16 cellular contexts compared by ENCODE assay signal in genomic region chr10:76091821-76092394, GRCh38.
DNase-seq lines count a peak whose midpoint lies in the region; ATAC-seq and TF ChIP-seq lines count a peak whose summit lies in the region.
"Had no signal": no experiment of that assay in that cellular context is flagged by ENCODE, and none has a peak within 500 bp of the region (broad histone marks: within the 10 kb centered on the region; RNA-seq: fewer than 3 reads in every experiment).

No MANE protein-coding gene starts in this region.

- BruUV-seq in Caco-2 (replicated peaks; lab: Mats Ljungman, UMichigan), result no TSS peak

- H3K27me3 ChIP-seq in Caco-2 (replicated peaks; ENCODE audit: control insufficient read depth, insufficient read depth, low read length) (no peaks in the 10 kb centered on the region), hepatocyte (no peaks in the 10 kb centered on the region)
- H3K27me3 ChIP-seq: MG63 had no signal

- H3K9me3 Mint-ChIP-seq in Caco-2 (ENCODE audit: unreplicated experiment) (peaks cover 10% of the 10 kb centered on the region), nephron (peaks cover 5% of the 10 kb centered on the region)

- no peak overlapping the region for H2AFZ ChIP-seq in hepatocyte

- ATAC-seq in sciatic nerve (no peak), GM21529 (IDR thresholded peaks at IDR 0.05; ENCODE audit: unreplicated experiment) (no peak)

- no peaks in the 10 kb centered on the region for H3K79me2 ChIP-seq in hepatocyte

- peak overlapping the region; percentile 26 for H3K4me2 ChIP-seq in hepatocyte

- H3K4me1 Mint-ChIP-seq in Caco-2 (ENCODE audit: low read depth, unreplicated experiment) (peaks cover under 1% of the 10 kb centered on the region), nephron (peaks cover 36% of the 10 kb centered on the region)

- no peak for TF ChIP-seq CTCF in Caco-2 (IDR thresholded peaks at IDR 0.05; ENCODE audit: insufficient read depth in 1 of 2, low read depth in 1 of 2, low read length in 1 of 2, severe bottlenecking in 1 of 2, unreplicated experiment in 1 of 2)
- TF ChIP-seq CTCF in hepatocyte (IDR thresholded peaks at IDR 0.05; ENCODE audit: poor library complexity), result no peak
- TF ChIP-seq CTCF in nephron (IDR thresholded peaks at IDR 0.05; ENCODE audit: unreplicated experiment in 3 of 3), result no peak

- H3K36me3 ChIP-seq in Caco-2 (ENCODE audit: control insufficient read depth, insufficient read depth, low read length) (no peaks in the 10 kb centered on the region), hepatocyte (replicated peaks; ENCODE audit: insufficient read depth, low read depth) (no peaks in the 10 kb centered on the region)
- H3K36me3 ChIP-seq: MG63 had no signal

- CTCF ChIA-PET in Caco-2 (lab: Charles Lee), result no interaction called here

- H3K4me1 ChIP-seq in Caco-2, result peaks cover 14% of the 10 kb centered on the region
- H3K4me1 ChIP-seq in hepatocyte (ENCODE audit: insufficient read depth), result no peaks in the 10 kb centered on the region

- TF ChIP-seq RAD21 in Ishikawa (IDR thresholded peaks at IDR 0.05; ENCODE audit: low read depth), result no peak

- TF ChIP-seq EP300 in Ishikawa (IDR thresholded peaks at IDR 0.05; ENCODE audit: borderline replicate concordance), result no peak

- no peaks in the 10 kb centered on the region for H4K20me1 ChIP-seq in hepatocyte (ENCODE audit: insufficient read depth, poor library complexity, severe bottlenecking)

- no peaks in the 10 kb centered on the region for H3K36me3 Mint-ChIP-seq in Caco-2 (ENCODE audit: insufficient read depth, unreplicated experiment)
- peaks cover 3% of the 10 kb centered on the region for H3K36me3 Mint-ChIP-seq in nephron (ENCODE audit: low read depth)

- no peaks in the 10 kb centered on the region for H3K9me2 ChIP-seq in hepatocyte (replicated peaks; ENCODE audit: insufficient read depth)

- H3K27ac Mint-ChIP-seq in Caco-2 (ENCODE audit: unreplicated experiment), result no peak overlapping the region
- H3K27ac Mint-ChIP-seq in nephron, result peak overlapping the region; percentile 18 to 36 (median 22)

- 48% methylated on average over 2 of the region's 2 CpGs for WGBS in hepatocyte (ENCODE audit: low lambda C conversion rate, missing lambda C conversion rate)

- H3K27ac ChIP-seq in hepatocyte, result no peak overlapping the region
- H3K27ac ChIP-seq: C4-2B had no signal

- H3K4me3 ChIP-seq in Caco-2 (ENCODE audit: low read depth, low read length) (no peak overlapping the region), hepatocyte (no peak overlapping the region)
- H3K4me3 ChIP-seq: MG63 had no signal

- H3K4me3 Mint-ChIP-seq in Caco-2 (ENCODE audit: unreplicated experiment) (no peak overlapping the region), nephron (no peak overlapping the region)

- intact Hi-C loops in Caco-2 (cut with micrococcal nuclease; ENCODE audit: unreplicated experiment), result no loop called here
- intact Hi-C loops in sciatic nerve (cut with DNase I), result no loop called here

- POLR2A ChIA-PET in Caco-2 (lab: Charles Lee), result no interaction called here

- DNase-seq in Caco-2 (peak; percentile 13 to 49), hepatocyte (ENCODE audit: low spot score) (peak; percentile 40), sciatic nerve (ENCODE audit: low spot score) (no peak), RPMI8226 (no peak)
- DNase-seq: COR-L47, GOT3, Karpas-422, MG63, NCI-H1092 treated with DMSO at 0.1 percent for 48 hours, NCI-H1694 treated with DMSO at 0.1 percent for 48 hours, NCI-H748 treated with DMSO at 0.1 percent for 48 hours, SW 1271 had no signal

- H3K27me3 Mint-ChIP-seq in Caco-2 (ENCODE audit: insufficient read depth, unreplicated experiment) (no peaks in the 10 kb centered on the region), nephron (ENCODE audit: low read depth) (peaks cover 7% of the 10 kb centered on the region)

- H3K9me3 ChIP-seq in Caco-2, result no peaks in the 10 kb centered on the region
- H3K9me3 ChIP-seq in hepatocyte (ENCODE audit: low read depth), result no peaks in the 10 kb centered on the region
- H3K9me3 ChIP-seq: MG63 had no signal

TF ChIP-seq in Ishikawa, 13 proteins besides CTCF, POLR2A, EP300 and RAD21:
- TF ChIP-seq NFIC (IDR thresholded peaks at IDR 0.05) (0 out of 2 replicates have a peak, but pooled peaks have one; percentile 32), EGR1 (IDR thresholded peaks at IDR 0.05) (no peak), TEAD4 (IDR thresholded peaks at IDR 0.05) (no peak), MAX (IDR thresholded peaks at IDR 0.05) (no peak), CEBPB (IDR thresholded peaks at IDR 0.05) (no peak)
- TF ChIP-seq, protein P1, sequence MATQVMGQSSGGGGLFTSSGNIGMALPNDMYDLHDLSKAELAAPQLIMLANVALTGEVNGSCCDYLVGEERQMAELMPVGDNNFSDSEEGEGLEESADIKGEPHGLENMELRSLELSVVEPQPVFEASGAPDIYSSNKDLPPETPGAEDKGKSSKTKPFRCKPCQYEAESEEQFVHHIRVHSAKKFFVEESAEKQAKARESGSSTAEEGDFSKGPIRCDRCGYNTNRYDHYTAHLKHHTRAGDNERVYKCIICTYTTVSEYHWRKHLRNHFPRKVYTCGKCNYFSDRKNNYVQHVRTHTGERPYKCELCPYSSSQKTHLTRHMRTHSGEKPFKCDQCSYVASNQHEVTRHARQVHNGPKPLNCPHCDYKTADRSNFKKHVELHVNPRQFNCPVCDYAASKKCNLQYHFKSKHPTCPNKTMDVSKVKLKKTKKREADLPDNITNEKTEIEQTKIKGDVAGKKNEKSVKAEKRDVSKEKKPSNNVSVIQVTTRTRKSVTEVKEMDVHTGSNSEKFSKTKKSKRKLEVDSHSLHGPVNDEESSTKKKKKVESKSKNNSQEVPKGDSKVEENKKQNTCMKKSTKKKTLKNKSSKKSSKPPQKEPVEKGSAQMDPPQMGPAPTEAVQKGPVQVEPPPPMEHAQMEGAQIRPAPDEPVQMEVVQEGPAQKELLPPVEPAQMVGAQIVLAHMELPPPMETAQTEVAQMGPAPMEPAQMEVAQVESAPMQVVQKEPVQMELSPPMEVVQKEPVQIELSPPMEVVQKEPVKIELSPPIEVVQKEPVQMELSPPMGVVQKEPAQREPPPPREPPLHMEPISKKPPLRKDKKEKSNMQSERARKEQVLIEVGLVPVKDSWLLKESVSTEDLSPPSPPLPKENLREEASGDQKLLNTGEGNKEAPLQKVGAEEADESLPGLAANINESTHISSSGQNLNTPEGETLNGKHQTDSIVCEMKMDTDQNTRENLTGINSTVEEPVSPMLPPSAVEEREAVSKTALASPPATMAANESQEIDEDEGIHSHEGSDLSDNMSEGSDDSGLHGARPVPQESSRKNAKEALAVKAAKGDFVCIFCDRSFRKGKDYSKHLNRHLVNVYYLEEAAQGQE (IDR thresholded peaks at IDR 0.05; ENCODE audit: low read depth), result no peak

Comparison
In these comparisons a context has a peak if more than half of its experiments do, and no peak if none do; other contexts are left out.
1. DNase-seq: peak in Caco-2 (2 of 2) and hepatocyte (single experiment); none in sciatic nerve (single experiment) and RPMI8226 (single experiment).